Comparison of ENCODE assay signal across 2 cellular contexts in the genomic region with DNA sequence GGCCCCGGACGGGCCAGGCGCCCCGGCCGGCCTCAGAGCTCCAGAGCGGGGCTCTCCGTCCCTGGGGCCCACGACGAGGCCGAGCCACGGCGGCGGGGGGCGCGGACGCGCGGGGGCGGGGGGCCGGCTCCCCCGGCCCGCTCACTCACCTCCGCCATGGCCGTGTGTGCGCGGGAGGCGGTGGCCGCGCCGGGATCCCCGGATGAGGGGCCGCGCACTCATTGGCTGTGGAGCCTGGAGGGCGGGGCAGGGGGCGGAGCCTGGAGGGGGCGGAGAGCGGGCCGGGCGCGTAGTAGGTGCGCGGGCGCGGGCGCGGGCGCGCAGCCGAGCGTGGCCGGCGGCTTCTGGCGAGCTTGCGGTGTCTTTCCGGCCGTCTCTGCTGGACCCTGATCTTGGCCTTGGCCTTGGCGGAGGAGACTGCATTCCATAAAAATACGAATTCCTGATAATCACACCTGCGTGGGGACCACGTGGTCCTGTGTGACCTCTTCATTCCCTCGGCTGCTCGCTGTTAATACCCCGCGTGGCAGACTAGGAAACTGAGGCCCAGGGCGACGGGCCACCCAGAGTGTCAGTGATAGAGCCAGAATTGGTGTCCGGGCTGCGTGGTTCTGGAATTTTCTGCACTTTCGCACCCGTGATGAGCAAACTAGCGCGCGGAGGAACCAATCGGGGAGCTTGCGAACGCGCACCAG.
A peak's percentile ranks its signal among the peaks of the same experiment; 100 is the strongest.
TF ChIP-seq lines count a peak whose summit lies in the region.

A gene with protein sequence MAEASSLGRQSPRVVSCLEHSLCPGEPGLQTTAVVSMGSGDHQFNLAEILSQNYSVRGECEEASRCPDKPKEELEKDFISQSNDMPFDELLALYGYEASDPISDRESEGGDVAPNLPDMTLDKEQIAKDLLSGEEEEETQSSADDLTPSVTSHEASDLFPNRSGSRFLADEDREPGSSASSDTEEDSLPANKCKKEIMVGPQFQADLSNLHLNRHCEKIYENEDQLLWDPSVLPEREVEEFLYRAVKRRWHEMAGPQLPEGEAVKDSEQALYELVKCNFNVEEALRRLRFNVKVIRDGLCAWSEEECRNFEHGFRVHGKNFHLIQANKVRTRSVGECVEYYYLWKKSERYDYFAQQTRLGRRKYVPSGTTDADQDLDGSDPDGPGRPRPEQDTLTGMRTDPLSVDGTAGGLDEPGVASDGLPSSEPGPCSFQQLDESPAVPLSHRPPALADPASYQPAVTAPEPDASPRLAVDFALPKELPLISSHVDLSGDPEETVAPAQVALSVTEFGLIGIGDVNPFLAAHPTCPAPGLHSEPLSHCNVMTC (minus strand): TSS at position 172 of the 695 bp plus-strand sequence. CDS start 14 bp downstream, at position 158.

TF ChIP-seq in HEK293, 187 proteins besides CTCF, POLR2A, EP300 and RAD21 (continued from another document and continues in another):
- TF ChIP-seq, protein P1, sequence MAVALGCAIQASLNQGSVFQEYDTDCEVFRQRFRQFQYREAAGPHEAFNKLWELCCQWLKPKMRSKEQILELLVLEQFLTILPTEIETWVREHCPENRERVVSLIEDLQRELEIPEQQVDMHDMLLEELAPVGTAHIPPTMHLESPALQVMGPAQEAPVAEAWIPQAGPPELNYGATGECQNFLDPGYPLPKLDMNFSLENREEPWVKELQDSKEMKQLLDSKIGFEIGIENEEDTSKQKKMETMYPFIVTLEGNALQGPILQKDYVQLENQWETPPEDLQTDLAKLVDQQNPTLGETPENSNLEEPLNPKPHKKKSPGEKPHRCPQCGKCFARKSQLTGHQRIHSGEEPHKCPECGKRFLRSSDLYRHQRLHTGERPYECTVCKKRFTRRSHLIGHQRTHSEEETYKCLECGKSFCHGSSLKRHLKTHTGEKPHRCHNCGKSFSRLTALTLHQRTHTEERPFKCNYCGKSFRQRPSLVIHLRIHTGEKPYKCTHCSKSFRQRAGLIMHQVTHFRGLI (tag by site-specific recombination; IDR thresholded peaks at IDR 0.05), result peak; percentile 52; the same call in 1 of the 2 replicates
- TF ChIP-seq ZNF660 (tag by site-specific recombination; IDR thresholded peaks at IDR 0.05) (no peak), ZNF274 (IDR thresholded peaks at IDR 0.05; ENCODE audit: low read length) (no peak), ZNF274 (tag by site-specific recombination; IDR thresholded peaks at IDR 0.05; ENCODE audit: borderline replicate concordance) (no peak), ZFHX2 (tag by site-specific recombination; conservative IDR thresholded peaks at IDR 0.05) (0 out of 2 replicates have a peak, but pooled peaks have one; percentile 6), ZNF610 (tag by site-specific recombination; IDR thresholded peaks at IDR 0.05; ENCODE audit: borderline replicate concordance) (no peak), KLF8 (tag by site-specific recombination; IDR thresholded peaks at IDR 0.05) (0 out of 2 replicates have a peak, but pooled peaks have one; percentile 25), KLF16 (tag by site-specific recombination; IDR thresholded peaks at IDR 0.05) (no peak), ZNF155 (tag by site-specific recombination; IDR thresholded peaks at IDR 0.05) (no peak), ZIC2 (tag by site-specific recombination; IDR thresholded peaks at IDR 0.05) (no peak), ZNF391 (tag by site-specific recombination; IDR thresholded peaks at IDR 0.05; ENCODE audit: borderline replicate concordance, low read depth) (no peak)
- TF ChIP-seq, protein P2, sequence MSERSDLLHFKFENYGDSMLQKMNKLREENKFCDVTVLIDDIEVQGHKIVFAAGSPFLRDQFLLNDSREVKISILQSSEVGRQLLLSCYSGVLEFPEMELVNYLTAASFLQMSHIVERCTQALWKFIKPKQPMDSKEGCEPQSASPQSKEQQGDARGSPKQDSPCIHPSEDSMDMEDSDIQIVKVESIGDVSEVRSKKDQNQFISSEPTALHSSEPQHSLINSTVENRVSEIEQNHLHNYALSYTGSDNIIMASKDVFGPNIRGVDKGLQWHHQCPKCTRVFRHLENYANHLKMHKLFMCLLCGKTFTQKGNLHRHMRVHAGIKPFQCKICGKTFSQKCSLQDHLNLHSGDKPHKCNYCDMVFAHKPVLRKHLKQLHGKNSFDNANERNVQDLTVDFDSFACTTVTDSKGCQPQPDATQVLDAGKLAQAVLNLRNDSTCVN (tag by site-specific recombination; optimal IDR thresholded peaks at IDR 0.05), result peak; percentile 55
- TF ChIP-seq, protein P3, sequence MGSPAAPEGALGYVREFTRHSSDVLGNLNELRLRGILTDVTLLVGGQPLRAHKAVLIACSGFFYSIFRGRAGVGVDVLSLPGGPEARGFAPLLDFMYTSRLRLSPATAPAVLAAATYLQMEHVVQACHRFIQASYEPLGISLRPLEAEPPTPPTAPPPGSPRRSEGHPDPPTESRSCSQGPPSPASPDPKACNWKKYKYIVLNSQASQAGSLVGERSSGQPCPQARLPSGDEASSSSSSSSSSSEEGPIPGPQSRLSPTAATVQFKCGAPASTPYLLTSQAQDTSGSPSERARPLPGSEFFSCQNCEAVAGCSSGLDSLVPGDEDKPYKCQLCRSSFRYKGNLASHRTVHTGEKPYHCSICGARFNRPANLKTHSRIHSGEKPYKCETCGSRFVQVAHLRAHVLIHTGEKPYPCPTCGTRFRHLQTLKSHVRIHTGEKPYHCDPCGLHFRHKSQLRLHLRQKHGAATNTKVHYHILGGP (tag by site-specific recombination; IDR thresholded peaks at IDR 0.05), result no peak
- TF ChIP-seq, protein P4, sequence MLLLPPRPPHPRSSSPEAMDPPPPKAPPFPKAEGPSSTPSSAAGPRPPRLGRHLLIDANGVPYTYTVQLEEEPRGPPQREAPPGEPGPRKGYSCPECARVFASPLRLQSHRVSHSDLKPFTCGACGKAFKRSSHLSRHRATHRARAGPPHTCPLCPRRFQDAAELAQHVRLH (tag by site-specific recombination; IDR thresholded peaks at IDR 0.05), result no peak
- TF ChIP-seq, protein P5, sequence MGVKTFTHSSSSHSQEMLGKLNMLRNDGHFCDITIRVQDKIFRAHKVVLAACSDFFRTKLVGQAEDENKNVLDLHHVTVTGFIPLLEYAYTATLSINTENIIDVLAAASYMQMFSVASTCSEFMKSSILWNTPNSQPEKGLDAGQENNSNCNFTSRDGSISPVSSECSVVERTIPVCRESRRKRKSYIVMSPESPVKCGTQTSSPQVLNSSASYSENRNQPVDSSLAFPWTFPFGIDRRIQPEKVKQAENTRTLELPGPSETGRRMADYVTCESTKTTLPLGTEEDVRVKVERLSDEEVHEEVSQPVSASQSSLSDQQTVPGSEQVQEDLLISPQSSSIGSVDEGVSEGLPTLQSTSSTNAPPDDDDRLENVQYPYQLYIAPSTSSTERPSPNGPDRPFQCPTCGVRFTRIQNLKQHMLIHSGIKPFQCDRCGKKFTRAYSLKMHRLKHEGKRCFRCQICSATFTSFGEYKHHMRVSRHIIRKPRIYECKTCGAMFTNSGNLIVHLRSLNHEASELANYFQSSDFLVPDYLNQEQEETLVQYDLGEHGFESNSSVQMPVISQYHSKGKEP (tag by site-specific recombination; IDR thresholded peaks at IDR 0.05), result no peak
- TF ChIP-seq, protein P6, sequence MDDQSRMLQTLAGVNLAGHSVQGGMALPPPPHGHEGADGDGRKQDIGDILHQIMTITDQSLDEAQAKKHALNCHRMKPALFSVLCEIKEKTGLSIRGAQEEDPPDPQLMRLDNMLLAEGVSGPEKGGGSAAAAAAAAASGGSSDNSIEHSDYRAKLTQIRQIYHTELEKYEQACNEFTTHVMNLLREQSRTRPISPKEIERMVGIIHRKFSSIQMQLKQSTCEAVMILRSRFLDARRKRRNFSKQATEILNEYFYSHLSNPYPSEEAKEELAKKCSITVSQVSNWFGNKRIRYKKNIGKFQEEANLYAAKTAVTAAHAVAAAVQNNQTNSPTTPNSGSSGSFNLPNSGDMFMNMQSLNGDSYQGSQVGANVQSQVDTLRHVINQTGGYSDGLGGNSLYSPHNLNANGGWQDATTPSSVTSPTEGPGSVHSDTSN (CRISPR knock-in tag; IDR thresholded peaks at IDR 0.05), result peak; percentile 48; the same call in 1 of the 2 replicates

TF ChIP-seq in GM12878, 131 proteins besides CTCF, POLR2A, EP300 and RAD21 (continued from another document and continues in another):
- TF ChIP-seq, protein P7, sequence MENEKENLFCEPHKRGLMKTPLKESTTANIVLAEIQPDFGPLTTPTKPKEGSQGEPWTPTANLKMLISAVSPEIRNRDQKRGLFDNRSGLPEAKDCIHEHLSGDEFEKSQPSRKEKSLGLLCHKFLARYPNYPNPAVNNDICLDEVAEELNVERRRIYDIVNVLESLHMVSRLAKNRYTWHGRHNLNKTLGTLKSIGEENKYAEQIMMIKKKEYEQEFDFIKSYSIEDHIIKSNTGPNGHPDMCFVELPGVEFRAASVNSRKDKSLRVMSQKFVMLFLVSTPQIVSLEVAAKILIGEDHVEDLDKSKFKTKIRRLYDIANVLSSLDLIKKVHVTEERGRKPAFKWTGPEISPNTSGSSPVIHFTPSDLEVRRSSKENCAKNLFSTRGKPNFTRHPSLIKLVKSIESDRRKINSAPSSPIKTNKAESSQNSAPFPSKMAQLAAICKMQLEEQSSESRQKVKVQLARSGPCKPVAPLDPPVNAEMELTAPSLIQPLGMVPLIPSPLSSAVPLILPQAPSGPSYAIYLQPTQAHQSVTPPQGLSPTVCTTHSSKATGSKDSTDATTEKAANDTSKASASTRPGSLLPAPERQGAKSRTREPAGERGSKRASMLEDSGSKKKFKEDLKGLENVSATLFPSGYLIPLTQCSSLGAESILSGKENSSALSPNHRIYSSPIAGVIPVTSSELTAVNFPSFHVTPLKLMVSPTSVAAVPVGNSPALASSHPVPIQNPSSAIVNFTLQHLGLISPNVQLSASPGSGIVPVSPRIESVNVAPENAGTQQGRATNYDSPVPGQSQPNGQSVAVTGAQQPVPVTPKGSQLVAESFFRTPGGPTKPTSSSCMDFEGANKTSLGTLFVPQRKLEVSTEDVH (IDR thresholded peaks at IDR 0.05; ENCODE audit: low read depth, partially characterized antibody), result no peak
- TF ChIP-seq KLF5 (IDR thresholded peaks at IDR 0.05; ENCODE audit: partially characterized antibody), result no peak
- no peak for TF ChIP-seq BRCA1 (IDR thresholded peaks at IDR 0.05; ENCODE audit: low read depth, low read length)
- TF ChIP-seq IKZF1 (conservative IDR thresholded peaks at IDR 0.05), result peak; percentile 63
- TF ChIP-seq, protein P8, sequence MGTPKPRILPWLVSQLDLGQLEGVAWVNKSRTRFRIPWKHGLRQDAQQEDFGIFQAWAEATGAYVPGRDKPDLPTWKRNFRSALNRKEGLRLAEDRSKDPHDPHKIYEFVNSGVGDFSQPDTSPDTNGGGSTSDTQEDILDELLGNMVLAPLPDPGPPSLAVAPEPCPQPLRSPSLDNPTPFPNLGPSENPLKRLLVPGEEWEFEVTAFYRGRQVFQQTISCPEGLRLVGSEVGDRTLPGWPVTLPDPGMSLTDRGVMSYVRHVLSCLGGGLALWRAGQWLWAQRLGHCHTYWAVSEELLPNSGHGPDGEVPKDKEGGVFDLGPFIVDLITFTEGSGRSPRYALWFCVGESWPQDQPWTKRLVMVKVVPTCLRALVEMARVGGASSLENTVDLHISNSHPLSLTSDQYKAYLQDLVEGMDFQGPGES (IDR thresholded peaks at IDR 0.05), result no peak
- TF ChIP-seq CBX3 (IDR thresholded peaks at IDR 0.05; ENCODE audit: borderline replicate concordance, low read depth), result no peak
- no peak for TF ChIP-seq MEF2B (IDR thresholded peaks at IDR 0.05; ENCODE audit: partially characterized antibody, poor library complexity, severe bottlenecking)
- 0 out of 4 replicates have a peak, but pooled peaks of 1 of the 2 experiments have one; percentile 24 for TF ChIP-seq IKZF2 (IDR thresholded peaks at IDR 0.05)
- no peak for TF ChIP-seq STAT1 (conservative IDR thresholded peaks at IDR 0.05)
- peak; percentile 37; the same call in 1 of the 2 replicates for TF ChIP-seq RAD51 (IDR thresholded peaks at IDR 0.05)
- TF ChIP-seq, protein P9, sequence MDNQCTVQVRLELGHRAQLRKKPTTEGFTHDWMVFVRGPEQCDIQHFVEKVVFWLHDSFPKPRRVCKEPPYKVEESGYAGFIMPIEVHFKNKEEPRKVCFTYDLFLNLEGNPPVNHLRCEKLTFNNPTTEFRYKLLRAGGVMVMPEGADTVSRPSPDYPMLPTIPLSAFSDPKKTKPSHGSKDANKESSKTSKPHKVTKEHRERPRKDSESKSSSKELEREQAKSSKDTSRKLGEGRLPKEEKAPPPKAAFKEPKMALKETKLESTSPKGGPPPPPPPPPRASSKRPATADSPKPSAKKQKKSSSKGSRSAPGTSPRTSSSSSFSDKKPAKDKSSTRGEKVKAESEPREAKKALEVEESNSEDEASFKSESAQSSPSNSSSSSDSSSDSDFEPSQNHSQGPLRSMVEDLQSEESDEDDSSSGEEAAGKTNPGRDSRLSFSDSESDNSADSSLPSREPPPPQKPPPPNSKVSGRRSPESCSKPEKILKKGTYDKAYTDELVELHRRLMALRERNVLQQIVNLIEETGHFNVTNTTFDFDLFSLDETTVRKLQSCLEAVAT (IDR thresholded peaks at IDR 0.05), result peak; percentile 59; the same call in 1 of the 2 replicates
- TF ChIP-seq BACH1 (IDR thresholded peaks at IDR 0.05; ENCODE audit: borderline replicate concordance), result no peak
- no peak for TF ChIP-seq ZNF207 (IDR thresholded peaks at IDR 0.05; ENCODE audit: borderline replicate concordance)
- TF ChIP-seq ZNF217 (IDR thresholded peaks at IDR 0.05), result peak; percentile 77; the same call in 1 of the 2 replicates
- no peak for TF ChIP-seq TCF7 (IDR thresholded peaks at IDR 0.05; ENCODE audit: borderline replicate concordance)
- no peak for TF ChIP-seq JUNB (IDR thresholded peaks at IDR 0.05)
- no peak for TF ChIP-seq SMAD5 (IDR thresholded peaks at IDR 0.05; ENCODE audit: low read depth)
- TF ChIP-seq CHD2 (IDR thresholded peaks at IDR 0.05; ENCODE audit: borderline replicate concordance, low read depth, low read length), result no peak
- TF ChIP-seq, protein P6 (IDR thresholded peaks at IDR 0.05; ENCODE audit: insufficient replicate concordance, low read depth, low read length), result no peak
- TF ChIP-seq, protein P10, sequence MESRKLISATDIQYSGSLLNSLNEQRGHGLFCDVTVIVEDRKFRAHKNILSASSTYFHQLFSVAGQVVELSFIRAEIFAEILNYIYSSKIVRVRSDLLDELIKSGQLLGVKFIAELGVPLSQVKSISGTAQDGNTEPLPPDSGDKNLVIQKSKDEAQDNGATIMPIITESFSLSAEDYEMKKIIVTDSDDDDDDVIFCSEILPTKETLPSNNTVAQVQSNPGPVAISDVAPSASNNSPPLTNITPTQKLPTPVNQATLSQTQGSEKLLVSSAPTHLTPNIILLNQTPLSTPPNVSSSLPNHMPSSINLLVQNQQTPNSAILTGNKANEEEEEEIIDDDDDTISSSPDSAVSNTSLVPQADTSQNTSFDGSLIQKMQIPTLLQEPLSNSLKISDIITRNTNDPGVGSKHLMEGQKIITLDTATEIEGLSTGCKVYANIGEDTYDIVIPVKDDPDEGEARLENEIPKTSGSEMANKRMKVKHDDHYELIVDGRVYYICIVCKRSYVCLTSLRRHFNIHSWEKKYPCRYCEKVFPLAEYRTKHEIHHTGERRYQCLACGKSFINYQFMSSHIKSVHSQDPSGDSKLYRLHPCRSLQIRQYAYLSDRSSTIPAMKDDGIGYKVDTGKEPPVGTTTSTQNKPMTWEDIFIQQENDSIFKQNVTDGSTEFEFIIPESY (IDR thresholded peaks at IDR 0.05), result no peak
